Comparison of ENCODE assay signal across 8 cellular contexts in genomic region chr12:62210422-62210821, GRCh38. TPM values are rescaled to one million over a fixed set of nuclear protein-coding genes. Genes with fewer than 3 reads are reported as not detected.
DNase-seq lines count a peak whose midpoint lies in the region; ATAC-seq and TF ChIP-seq lines count a peak whose summit lies in the region.

No MANE protein-coding gene starts in this region.

- intact Hi-C loops in Caco-2 (cut with micrococcal nuclease; ENCODE audit: unreplicated experiment), result loop anchor here (1.0 kb wide), 2 partner anchors 18 to 87 kb away; a partner anchor contains a TSS

- no peaks in the 10 kb centered on the region for H3F3A ChIP-seq in SU-DHL-6 (ENCODE audit: insufficient read depth)

- H3K36me3 ChIP-seq in Caco-2 (ENCODE audit: control insufficient read depth, insufficient read depth, low read length), result no peaks in the 10 kb centered on the region
- no peaks in the 10 kb centered on the region for H3K36me3 ChIP-seq in SU-DHL-6 (ENCODE audit: low read length)
- H3K36me3 ChIP-seq in mesendoderm (ENCODE audit: control insufficient read depth, insufficient read depth, low read length), result no peaks in the 10 kb centered on the region

- CTCF ChIA-PET in Caco-2 (lab: Charles Lee), result interaction anchor here (0.6 to 0.8 kb wide), 2 partner anchors 18 to 28 kb away, joined by 3 to 4 read pairs; a partner anchor contains a TSS

- no peak overlapping the region for H2BK5ac ChIP-seq in mesendoderm (ENCODE audit: low read length)

- H3K4me3 ChIP-seq in Caco-2 (ENCODE audit: low read depth, low read length), result no peak overlapping the region
- no peak overlapping the region for H3K4me3 ChIP-seq in SU-DHL-6 (ENCODE audit: insufficient read depth, low read length, poor library complexity, severe bottlenecking)
- H3K4me3 ChIP-seq in mesendoderm (ENCODE audit: low read length), result no peak overlapping the region

- WGBS in mesendoderm (ENCODE audit: extremely low coverage, insufficient coverage, low lambda C conversion rate), result 100% methylated on average over 2 of the region's 7 CpGs

- no peak overlapping the region for H3K27ac Mint-ChIP-seq in Caco-2 (ENCODE audit: unreplicated experiment)

- DNase-seq in Caco-2, result peak in 1 of 2 experiments; percentile 34
- peak; percentile 7 for DNase-seq in cerebellum (ENCODE audit: low spot score)
- peak; percentile 35 for DNase-seq in mesendoderm
- DNase-seq in cortex of kidney (lab: John Stamatoyannopoulos, UW), result no peak
- DNase-seq in NCI-H128 (lab: John Stamatoyannopoulos, UW; ENCODE audit: unreplicated experiment), result no peak

- H3K4me2 ChIP-seq in SU-DHL-6 (ENCODE audit: low read depth, low read length, poor library complexity, severe bottlenecking), result no peak overlapping the region
- H3K4me2 ChIP-seq in mesendoderm (ENCODE audit: low read length), result no peak overlapping the region

- H3K36me3 Mint-ChIP-seq in Caco-2 (ENCODE audit: insufficient read depth, unreplicated experiment), result peaks cover 3% of the 10 kb centered on the region

- no peaks in the 10 kb centered on the region for H3K4me1 Mint-ChIP-seq in Caco-2 (ENCODE audit: low read depth, unreplicated experiment)

- H4K5ac ChIP-seq in mesendoderm (ENCODE audit: low read length), result no peak overlapping the region

- no peaks in the 10 kb centered on the region for H3K9me3 Mint-ChIP-seq in Caco-2 (ENCODE audit: unreplicated experiment)

- H3K27me3 ChIP-seq in Caco-2 (replicated peaks; ENCODE audit: control insufficient read depth, insufficient read depth, low read length), result no peaks in the 10 kb centered on the region
- no peaks in the 10 kb centered on the region for H3K27me3 ChIP-seq in SU-DHL-6 (ENCODE audit: low read length)
- H3K27me3 ChIP-seq in mesendoderm (ENCODE audit: insufficient read depth, low read length, poor library complexity), result no peaks in the 10 kb centered on the region

- peaks cover 3% of the 10 kb centered on the region for H3K27me3 Mint-ChIP-seq in Caco-2 (ENCODE audit: insufficient read depth, unreplicated experiment)

- peak; percentile 64 to 83 for TF ChIP-seq CTCF in Caco-2 (IDR thresholded peaks at IDR 0.05; ENCODE audit: insufficient read depth in 1 of 2, low read depth in 1 of 2, low read length in 1 of 2, severe bottlenecking in 1 of 2, unreplicated experiment in 1 of 2)
- TF ChIP-seq CTCF in SU-DHL-6 (IDR thresholded peaks at IDR 0.05; ENCODE audit: insufficient read depth, low read length, poor library complexity, severe bottlenecking), result peak; percentile 82

- no peak overlapping the region for H3K18ac ChIP-seq in mesendoderm (ENCODE audit: low read length)

- H3K23ac ChIP-seq in mesendoderm (ENCODE audit: low read length), result no peak overlapping the region

- peaks cover 9% of the 10 kb centered on the region for H3K9me3 ChIP-seq in Caco-2
- H3K9me3 ChIP-seq in SU-DHL-6 (ENCODE audit: insufficient read depth, low read length), result no peaks in the 10 kb centered on the region

- ATAC-seq in GM18909 (IDR thresholded peaks at IDR 0.05; ENCODE audit: poor library complexity, unreplicated experiment) (peak; percentile 83), HG03439 (IDR thresholded peaks at IDR 0.05; ENCODE audit: unreplicated experiment) (peak; percentile 78)

- no peak overlapping the region for H2BK15ac ChIP-seq in mesendoderm (replicated peaks; ENCODE audit: low read depth)

- no TSS peak for BruUV-seq in Caco-2 (replicated peaks; lab: Mats Ljungman, UMichigan)

- H4K8ac ChIP-seq in mesendoderm (ENCODE audit: low read depth, low read length), result no peak overlapping the region

- H3K79me1 ChIP-seq in mesendoderm (ENCODE audit: low read length), result no peaks in the 10 kb centered on the region

- no peak overlapping the region for H3K4ac ChIP-seq in mesendoderm (ENCODE audit: low read depth, low read length)

- no peaks in the 10 kb centered on the region for H3K79me2 ChIP-seq in SU-DHL-6 (ENCODE audit: insufficient read depth, low read length)
- H3K79me2 ChIP-seq in mesendoderm (ENCODE audit: control insufficient read depth, insufficient read depth, low read length), result no peaks in the 10 kb centered on the region

- peaks cover 7% of the 10 kb centered on the region for H3K4me1 ChIP-seq in Caco-2
- no peaks in the 10 kb centered on the region for H3K4me1 ChIP-seq in mesendoderm (ENCODE audit: control insufficient read depth, low read depth, low read length)

- H2BK120ac ChIP-seq in mesendoderm (ENCODE audit: low read depth, low read length), result no peak overlapping the region

- no peak overlapping the region for H2AK5ac ChIP-seq in mesendoderm (ENCODE audit: low read length)

- POLR2A ChIA-PET in Caco-2 (lab: Charles Lee), result no interaction called here

- no peaks in the 10 kb centered on the region for H3K9me2 ChIP-seq in SU-DHL-6 (replicated peaks; ENCODE audit: insufficient read depth, low read length)

- no peak overlapping the region for H2AFZ ChIP-seq in SU-DHL-6 (ENCODE audit: low read depth, low read length, severe bottlenecking)

- no peak overlapping the region for H3K27ac ChIP-seq in SU-DHL-6 (ENCODE audit: low read depth, low read length)
- H3K27ac ChIP-seq in mesendoderm (ENCODE audit: low read depth, low read length), result no peak overlapping the region

- H3K56ac ChIP-seq in mesendoderm (ENCODE audit: low read length), result no peak overlapping the region

- H3K4me3 Mint-ChIP-seq in Caco-2 (ENCODE audit: unreplicated experiment), result no peak overlapping the region

- H4K20me1 ChIP-seq in SU-DHL-6 (ENCODE audit: low read depth, low read length), result no peaks in the 10 kb centered on the region

- H3K9ac ChIP-seq in SU-DHL-6 (ENCODE audit: low read length), result no peak overlapping the region
- no peak overlapping the region for H3K9ac ChIP-seq in mesendoderm (ENCODE audit: low read length)

RNA-seq across cellular contexts. Expression of gene USP15, which starts 49.8 kb away (rescaled TPM):
- total RNA-seq in Caco-2 (2022) (42.9 and 43.5 TPM in 2 replicates), cerebellum (130 TPM)
- 43.1 TPM for polyA plus RNA-seq in mesendoderm (2013, experiment 1 of 2)
- 42.7 TPM for polyA plus RNA-seq in mesendoderm (2013, experiment 2 of 2)

Comparison
In these comparisons a context has a peak if more than half of its experiments do, and no peak if none do; other contexts are left out.
1. DNase-seq: peak in cerebellum (single experiment) and mesendoderm (single experiment); none in cortex of kidney (single experiment) and NCI-H128 (single experiment).